In the genomic region with DNA sequence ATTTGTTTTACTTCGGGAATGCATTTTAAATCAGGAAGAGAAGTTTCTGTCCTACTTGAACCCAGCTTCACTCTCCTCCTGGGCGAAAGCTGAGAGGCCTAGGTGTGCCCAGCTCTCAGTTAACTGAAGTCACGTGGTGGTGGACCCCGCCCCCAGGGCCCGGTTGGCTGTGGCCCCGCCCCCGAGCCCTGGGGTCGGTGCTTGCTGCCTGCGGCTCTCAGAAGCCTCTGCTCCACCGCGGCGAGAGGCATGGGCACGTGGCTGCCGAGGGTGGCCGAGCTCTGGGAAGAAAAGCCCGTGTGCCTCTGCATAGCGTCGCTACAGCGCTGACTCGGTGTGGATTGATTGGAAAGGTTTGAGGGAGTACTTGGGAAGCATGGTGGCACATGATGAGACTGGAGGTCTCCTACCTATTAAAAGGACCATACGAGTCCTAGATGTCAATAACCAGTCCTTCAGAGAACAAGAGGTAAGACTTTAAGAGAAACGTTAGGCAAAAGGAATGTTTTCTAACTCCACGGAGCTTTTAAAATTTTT, we compare ENCODE assay signal across 9 cellular contexts. TPM values are rescaled to one million over a fixed set of nuclear protein-coding genes. Genes with fewer than 3 reads are reported as not detected.
DNase-seq lines count a peak whose midpoint lies in the region; ATAC-seq and TF ChIP-seq lines count a peak whose summit lies in the region.
"Had no signal": no experiment of that assay in that cellular context is flagged by ENCODE, and none has a peak within 500 bp of the region (broad histone marks: within the 10 kb centered on the region; RNA-seq: fewer than 3 reads in every experiment).

No MANE protein-coding gene starts in this region.

- peaks cover 6 to 49% (median 39%) of the 10 kb centered on the region in 4 donors for H3K4me1 ChIP-seq in esophagus muscularis mucosa

- H3K4me3 Mint-ChIP-seq in activated T-cell treated with anti-CD3 and anti-CD28 coated beads, Interleukin-2, amount 50 U/mL, for 4 hours, result peak overlapping the region; percentile 80

- H3K9me3 ChIP-seq in esophagus muscularis mucosa, result no peaks in the 10 kb centered on the region

- H3K4me3 ChIP-seq in esophagus muscularis mucosa, result peak overlapping the region; percentile 59 to 74 (median 66)

- no peak for TF ChIP-seq CTCF in esophagus muscularis mucosa (IDR thresholded peaks at IDR 0.05)

- TF ChIP-seq EP300 in esophagus muscularis mucosa (IDR thresholded peaks at IDR 0.05), result no peak

- H3K27me3 ChIP-seq in esophagus muscularis mucosa, result no peaks in the 10 kb centered on the region

- H3K27me3 Mint-ChIP-seq in activated T-cell treated with anti-CD3 and anti-CD28 coated beads, Interleukin-2, amount 50 U/mL, for 4 hours (ENCODE audit: low read depth), result no peaks in the 10 kb centered on the region

- peak; percentile 47 for ATAC-seq in HG02973 (IDR thresholded peaks at IDR 0.05; ENCODE audit: unreplicated experiment)
- peak; percentile 78 to 80 for ATAC-seq in activated T-cell treated with anti-CD3 and anti-CD28 coated beads, Interleukin-2, amount 50 U/mL, for 4 hours

- WGBS in esophagus muscularis mucosa, result 11% methylated on average over 11 of the region's 23 CpGs

- peaks cover 41% of the 10 kb centered on the region for H3K4me1 Mint-ChIP-seq in activated T-cell treated with anti-CD3 and anti-CD28 coated beads, Interleukin-2, amount 50 U/mL, for 4 hours (ENCODE audit: low read depth)

- no peaks in the 10 kb centered on the region for H3K9me3 Mint-ChIP-seq in activated T-cell treated with anti-CD3 and anti-CD28 coated beads, Interleukin-2, amount 50 U/mL, for 4 hours

- no peaks in the 10 kb centered on the region for H3K36me3 Mint-ChIP-seq in activated T-cell treated with anti-CD3 and anti-CD28 coated beads, Interleukin-2, amount 50 U/mL, for 4 hours (ENCODE audit: insufficient read depth)

- peak overlapping the region; percentile 74 to 85 (median 78) for H3K27ac ChIP-seq in esophagus muscularis mucosa (replicated peaks in 1 of 4)

- no peaks in the 10 kb centered on the region for H3K36me3 ChIP-seq in esophagus muscularis mucosa

- peak; percentile 68 for TF ChIP-seq POLR2A in esophagus muscularis mucosa (IDR thresholded peaks at IDR 0.05; ENCODE audit: low read depth)

- intact Hi-C loops in esophagus muscularis mucosa (cut with DNase I), result loop anchor here (2.0 kb wide), 1 partner anchor 176 kb away; no protein-coding TSS in a partner anchor

- DNase-seq in EH (ENCODE audit: low read depth), result peak; percentile 91
- peak; percentile 93 for DNase-seq in NCI-H774 (lab: John Stamatoyannopoulos, UW)
- DNase-seq in activated T-cell treated with anti-CD3 and anti-CD28 coated beads, Interleukin-2, amount 50 U/mL, for 4 hours, result peak; percentile 74
- DNase-seq in esophagus muscularis mucosa (ENCODE audit: extremely low spot score), result peak; percentile 98
- DNase-seq in myocyte (ENCODE audit: low read depth), result peak; percentile 94
- peak; percentile 87 for DNase-seq in stimulated activated CD8-positive, alpha-beta memory T cell treated with anti-CD3 and anti-CD28 coated beads, Interleukin-4, amount 100 ng/mL, for 48 hours
- DNase-seq in NCI-H146 (lab: John Stamatoyannopoulos, UW), result no peak

RNA-seq across cellular contexts. Expression of a gene that starts 34.1 kb away (rescaled TPM):
- total RNA-seq in activated T-cell treated with anti-CD3 and anti-CD28 coated beads, Interleukin-2, amount 50 U/mL, for 4 hours, result 10 to 100 TPM; 12.7 to 35.4 (median 17.6) TPM
- total RNA-seq in esophagus muscularis mucosa (100 to 1,000 TPM; 272 to 430 (median 363) TPM), myocyte (20.2 and 31.6 TPM in 2 replicates)
- 4.3 TPM for polyA plus RNA-seq in myocyte (2012)

RNA-seq across cellular contexts. Expression of a gene that starts 41.8 kb away (rescaled TPM):
- not detected for total RNA-seq in activated T-cell treated with anti-CD3 and anti-CD28 coated beads, Interleukin-2, amount 50 U/mL, for 4 hours
- total RNA-seq in esophagus muscularis mucosa, result under 1 TPM in 3 of 4 donors, not detected in 1; 0.34 to 0.66 (median 0.52) TPM
- total RNA-seq in myocyte, result not detected in 2 replicates
- polyA plus RNA-seq in myocyte (2012), result not detected

RNA-seq across cellular contexts. Expression of a gene that starts 52.9 kb away (rescaled TPM):
- not detected for total RNA-seq in activated T-cell treated with anti-CD3 and anti-CD28 coated beads, Interleukin-2, amount 50 U/mL, for 4 hours
- total RNA-seq in esophagus muscularis mucosa (not detected), myocyte (not detected in 2 replicates)
- polyA plus RNA-seq in myocyte (2012), result not detected
- total RNA-seq: subcutaneous adipose tissue had no signal
